8 cellular contexts compared by ENCODE assay signal in the genomic region with DNA sequence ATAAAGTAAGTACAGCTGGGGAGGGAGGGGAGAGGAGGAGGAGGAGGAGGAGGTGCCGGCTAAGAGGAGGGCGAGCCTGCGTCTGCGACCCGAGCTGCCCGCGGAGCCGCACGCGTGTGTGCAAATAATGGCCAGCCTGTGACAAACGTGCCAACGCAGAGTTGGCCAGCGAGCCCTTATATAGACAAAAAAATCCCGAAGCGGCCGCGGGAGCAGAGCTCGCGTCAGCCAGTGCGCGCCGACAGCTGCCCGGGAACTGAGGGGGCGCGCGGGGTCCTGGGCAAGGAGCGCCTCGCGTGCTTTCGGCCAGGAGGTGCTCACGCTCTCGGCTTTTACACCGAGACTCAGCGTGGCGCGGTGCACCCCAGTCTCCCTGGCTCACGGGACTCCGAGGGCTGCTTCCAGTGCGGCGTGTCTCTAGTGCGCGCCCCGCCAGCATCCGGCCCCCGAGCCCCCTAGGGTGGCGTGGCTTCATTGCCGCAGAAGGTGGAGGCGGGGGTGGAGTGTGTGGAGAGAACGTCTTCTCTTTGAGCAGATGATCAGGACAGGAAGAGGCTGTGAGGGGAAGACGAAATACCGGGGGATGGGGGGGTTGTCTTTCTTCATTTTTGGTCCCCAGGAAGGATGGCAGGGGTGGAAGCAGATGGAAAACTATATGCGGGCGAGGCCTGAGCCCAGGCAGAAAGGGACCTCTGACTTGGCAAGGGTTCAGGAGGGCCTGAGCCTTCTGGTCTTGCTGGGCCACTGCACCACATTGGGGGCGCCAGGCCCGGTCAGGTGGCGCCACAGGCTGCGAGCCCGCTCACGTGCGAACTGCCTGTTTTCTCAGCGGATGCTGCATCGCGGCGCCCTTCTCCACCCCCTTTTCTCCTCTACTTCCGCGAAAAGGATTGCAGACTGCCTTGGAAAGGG. TPM values are rescaled to one million over a fixed set of nuclear protein-coding genes. Genes with fewer than 3 reads are reported as not detected.
A peak's percentile ranks its signal among the peaks of the same experiment; 100 is the strongest.
DNase-seq lines count a peak whose midpoint lies in the region; ATAC-seq lines count a peak whose summit lies in the region.

No MANE protein-coding gene starts in this region.

- H3K9ac ChIP-seq in muscle layer of colon (ENCODE audit: low read length), result peak overlapping the region; percentile 77

- H3K27me3 ChIP-seq in esophagus (ENCODE audit: control insufficient read depth in 1 of 2, insufficient read depth in 2 of 2, low read length in 2 of 2), result no peaks in the 10 kb centered on the region
- no peaks in the 10 kb centered on the region for H3K27me3 ChIP-seq in muscle layer of colon (ENCODE audit: control insufficient read depth in 1 of 2, insufficient read depth in 2 of 2, low read length in 2 of 2)

- H3K27ac ChIP-seq in esophagus (ENCODE audit: low read depth in 2 of 2, low read length in 1 of 2) (peak overlapping the region; percentile 99), muscle layer of colon (ENCODE audit: low read depth, low read length) (peak overlapping the region; percentile 94)

- H3K36me3 ChIP-seq in esophagus (ENCODE audit: control insufficient read depth in 2 of 2, insufficient read depth in 2 of 2, low read length in 1 of 2) (no peaks in the 10 kb centered on the region), muscle layer of colon (ENCODE audit: insufficient read depth, low read length) (no peaks in the 10 kb centered on the region)

- WGBS in esophagus, 2 donors, result 0% methylated on average over 65 to 66 of the region's 66 CpGs

- H3K9me3 ChIP-seq in esophagus (ENCODE audit: control insufficient read depth in 2 of 2, insufficient read depth in 1 of 2, low read depth in 1 of 2, low read length in 1 of 2) (no peaks in the 10 kb centered on the region), muscle layer of colon (ENCODE audit: low read length) (no peaks in the 10 kb centered on the region)

- no peaks in the 10 kb centered on the region for H3K4me1 ChIP-seq in esophagus (ENCODE audit: control insufficient read depth in 2 of 2, insufficient read depth in 2 of 2, low read length in 1 of 2)
- peaks cover 14% of the 10 kb centered on the region for H3K4me1 ChIP-seq in muscle layer of colon (ENCODE audit: insufficient read depth, low read length)

- ATAC-seq in GM19455 (IDR thresholded peaks at IDR 0.05; ENCODE audit: unreplicated experiment) (peak; percentile 50), HG03575 (IDR thresholded peaks at IDR 0.05; ENCODE audit: extremely low read depth, insufficient number of reproducible peaks, low FRiP score, unreplicated experiment) (peak; percentile 18)

- peak; percentile 75 for DNase-seq in CD1c-positive myeloid dendritic cell (ENCODE audit: extremely low spot score)
- DNase-seq in NOMO-1 treated with DMSO at 0.1 percent for 48 hours (lab: John Stamatoyannopoulos, UW; ENCODE audit: unreplicated experiment), result peak; percentile 58
- peak; percentile 70 for DNase-seq in activated T-cell treated with anti-CD3 and anti-CD28 coated beads for 24 hours (ENCODE audit: low read depth)
- DNase-seq in stimulated activated CD8-positive, alpha-beta memory T cell treated with anti-CD3 and anti-CD28 coated beads, Interleukin-4, amount 100 ng/mL, for 48 hours, result peak; percentile 86

- peak overlapping the region; percentile 77 to 80 for H3K4me3 ChIP-seq in esophagus (ENCODE audit: low read depth in 1 of 2, low read length in 2 of 2)
- peak overlapping the region; percentile 82 to 85 for H3K4me3 ChIP-seq in muscle layer of colon (ENCODE audit: low read depth in 1 of 2, low read length in 2 of 2)

RNA-seq across cellular contexts. Expression of a gene that starts 0.7 kb away (rescaled TPM):
- 1 to 10 TPM; 3.8 to 6.9 TPM for polyA plus RNA-seq in esophagus

Comparison
In these comparisons a context has a peak if more than half of its experiments do, and no peak if none do; other contexts are left out.
1. Peak in every context shown above with its lines: DNase-seq, ATAC-seq, H3K4me3 ChIP-seq and H3K27ac ChIP-seq.